ENCODE assay signal across 8 cellular contexts in genomic region chr6:112180095-112180820, GRCh38.
DNase-seq lines count a peak whose midpoint lies in the region; ATAC-seq and TF ChIP-seq lines count a peak whose summit lies in the region.

No MANE protein-coding gene starts in this region.

- DNase-seq in stimulated activated CD4-positive, alpha-beta T cell treated with anti-CD3 and anti-CD28 coated beads, Interleukin-15, amount 100 ng/mL, for 24 hours: peak; percentile 54
- DNase-seq in stimulated activated CD4-positive, alpha-beta T cell treated with anti-CD3 and anti-CD28 coated beads, Interleukin-12 subunit alpha, Interleukin-12 subunit beta, amount 100 ng/mL, for 4 hours: no peak
- DNase-seq in NCI-H1092 treated with DMSO at 0.1 percent for 48 hours (lab: John Stamatoyannopoulos, UW): peak; percentile 73
- peak; percentile 19 to 55 for DNase-seq in SJSA1 (ENCODE audit: low read depth in 1 of 2, low spot score in 2 of 2)
- DNase-seq in cerebellar cortex (ENCODE audit: low spot score): peak; percentile 82
- DNase-seq in left lung: no peak
- peak; percentile 42 to 52 for DNase-seq in stimulated activated naive CD8-positive, alpha-beta T cell treated with anti-CD3 and anti-CD28 coated beads, Interleukin-15, amount 100 ng/mL, for 72 hours

- H3K4me3 ChIP-seq in SJSA1: no peak overlapping the region
- H3K4me3 ChIP-seq in left lung: no peak overlapping the region

- peaks cover 35% of the 10 kb centered on the region for H3K27me3 Mint-ChIP-seq in stimulated activated naive CD8-positive, alpha-beta T cell treated with anti-CD3 and anti-CD28 coated beads, Interleukin-15, amount 100 ng/mL, for 72 hours

- intact Hi-C loops in left lung (cut with DNase I): loop anchor here in 1 of 2 donors (10.0 kb wide), 1 partner anchor 125 kb away; no protein-coding TSS in a partner anchor

- no peaks in the 10 kb centered on the region for H3K4me1 Mint-ChIP-seq in stimulated activated naive CD8-positive, alpha-beta T cell treated with anti-CD3 and anti-CD28 coated beads, Interleukin-15, amount 100 ng/mL, for 72 hours

- no peaks in the 10 kb centered on the region for H3K36me3 ChIP-seq in SJSA1
- H3K36me3 ChIP-seq in left lung: peaks cover 0 to 3% of the 10 kb centered on the region in 2 donors

- ATAC-seq in HG02610 (IDR thresholded peaks at IDR 0.05; ENCODE audit: unreplicated experiment) (peak; percentile 76), left lung (peak; percentile 80)
- peak; percentile 85 for ATAC-seq in stimulated activated naive CD8-positive, alpha-beta T cell treated with anti-CD3 and anti-CD28 coated beads, Interleukin-15, amount 100 ng/mL, for 72 hours

- H3K9me3 Mint-ChIP-seq in stimulated activated naive CD8-positive, alpha-beta T cell treated with anti-CD3 and anti-CD28 coated beads, Interleukin-15, amount 100 ng/mL, for 72 hours: no peaks in the 10 kb centered on the region

- H3K27ac ChIP-seq in SJSA1 (no peak overlapping the region), left lung (no peak overlapping the region)

- peaks cover 44% of the 10 kb centered on the region for H3K4me1 ChIP-seq in SJSA1 (replicated peaks)
- H3K4me1 ChIP-seq in left lung: no peaks in the 10 kb centered on the region

- no peak overlapping the region for H3K27ac Mint-ChIP-seq in stimulated activated naive CD8-positive, alpha-beta T cell treated with anti-CD3 and anti-CD28 coated beads, Interleukin-15, amount 100 ng/mL, for 72 hours

- H3K27me3 ChIP-seq in SJSA1 (replicated peaks): no peaks in the 10 kb centered on the region
- no peaks in the 10 kb centered on the region for H3K27me3 ChIP-seq in left lung

- peak; percentile 52 to 56 for TF ChIP-seq CTCF in left lung (IDR thresholded peaks at IDR 0.05)

- no peaks in the 10 kb centered on the region for H3K9me3 ChIP-seq in SJSA1 (replicated peaks)
- no peaks in the 10 kb centered on the region for H3K9me3 ChIP-seq in left lung

- no peak overlapping the region for H3K4me3 Mint-ChIP-seq in stimulated activated naive CD8-positive, alpha-beta T cell treated with anti-CD3 and anti-CD28 coated beads, Interleukin-15, amount 100 ng/mL, for 72 hours

Comparison
In these comparisons a context has a peak if more than half of its experiments do, and no peak if none do; other contexts are left out.
1. DNase-seq: peak in stimulated activated CD4-positive, alpha-beta T cell treated with anti-CD3 and anti-CD28 coated beads, Interleukin-15, amount 100 ng/mL, for 24 hours (single experiment), NCI-H1092 treated with DMSO at 0.1 percent for 48 hours (single experiment), SJSA1 (2 of 2), cerebellar cortex (single experiment) and stimulated activated naive CD8-positive, alpha-beta T cell treated with anti-CD3 and anti-CD28 coated beads, Interleukin-15, amount 100 ng/mL, for 72 hours (2 of 2); none in stimulated activated CD4-positive, alpha-beta T cell treated with anti-CD3 and anti-CD28 coated beads, Interleukin-12 subunit alpha, Interleukin-12 subunit beta, amount 100 ng/mL, for 4 hours (single experiment) and left lung (0 of 2).
2. Peak in every context shown above with its lines, with median percentiles within 50 percentile points of each other: ATAC-seq.